Comparison of ENCODE assay signal across 26 cellular contexts in the genomic region with DNA sequence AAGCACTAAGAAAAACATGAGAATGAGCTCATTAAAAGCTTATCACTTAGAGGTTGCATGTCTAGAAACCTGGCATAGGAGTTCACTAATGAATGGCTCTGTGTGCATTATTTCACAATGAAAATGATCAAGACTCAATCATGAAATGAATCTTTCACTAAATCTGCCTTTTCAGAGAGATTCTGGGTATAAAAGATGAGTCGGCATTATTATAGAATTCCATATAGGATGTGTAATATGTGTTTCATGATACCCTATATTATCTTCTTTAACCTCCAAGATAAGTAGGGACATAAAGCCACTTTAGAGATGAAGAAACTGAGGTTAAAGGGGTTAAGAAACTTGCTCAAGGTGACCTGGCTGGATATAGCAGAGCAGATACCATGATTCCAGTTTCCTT.
"Had no signal": no experiment of that assay in that cellular context is flagged by ENCODE, and none has a peak within 500 bp of the region (broad histone marks: within the 10 kb centered on the region; RNA-seq: fewer than 3 reads in every experiment).

No MANE protein-coding gene starts in this region.

- H3K27me3 ChIP-seq: colonic mucosa, esophagus squamous epithelium, gastrocnemius medialis, heart right ventricle, left lung had no signal

- H3K27ac ChIP-seq: colonic mucosa, epithelial cell of prostate, esophagus squamous epithelium, gastrocnemius medialis, heart right ventricle, left lung, lower lobe of right lung had no signal

- H3K4me3 ChIP-seq: colonic mucosa, esophagus squamous epithelium, gastrocnemius medialis, heart right ventricle, left lung, lower lobe of right lung, mucosa of descending colon had no signal

- FAIRE-seq: endometrium, islet of Langerhans, keratinocyte had no signal

- H3K36me3 ChIP-seq: colonic mucosa, esophagus squamous epithelium, gastrocnemius medialis, heart right ventricle, left lung, lower lobe of right lung had no signal

- ATAC-seq: effector memory CD8-positive, alpha-beta T cell; esophagus mucosa; gastrocnemius medialis; heart right ventricle; left cardiac atrium; left lung; left ventricle myocardium superior; lower lobe of right lung; mucosa of descending colon had no signal

- H3K4me1 ChIP-seq: colonic mucosa, esophagus squamous epithelium, gastrocnemius medialis, heart right ventricle, left lung, lower lobe of right lung had no signal

- DNase-seq: colonic mucosa; cortex of kidney; effector CD8-positive, alpha-beta T cell; effector memory CD8-positive, alpha-beta T cell; endodermal cell; erythroblast; esophagus squamous epithelium; foreskin fibroblast; foreskin melanocyte; gastrocnemius medialis; glutamatergic neuron; head of caudate nucleus; heart right ventricle; hippocampal formation; left cardiac atrium; left lung; left ventricle myocardium superior; lower lobe of right lung; mesenchymal stem cell; mucosa of descending colon; naive B cell had no signal

- H3K9me3 ChIP-seq: colonic mucosa, esophagus squamous epithelium, gastrocnemius medialis, left lung, lower lobe of right lung, mucosa of descending colon had no signal
